30 cellular contexts compared by ENCODE assay signal in genomic region chr11:21897203-21897602, GRCh38.
DNase-seq lines count a peak whose midpoint lies in the region; TF ChIP-seq lines count a peak whose summit lies in the region.
"Had no signal": no experiment of that assay in that cellular context is flagged by ENCODE, and none has a peak within 500 bp of the region (broad histone marks: within the 10 kb centered on the region; RNA-seq: fewer than 3 reads in every experiment).

No MANE protein-coding gene starts in this region.

- H2AFZ ChIP-seq in KMS-11 (ENCODE audit: low read depth): peak overlapping the region; percentile 38; the same call in 1 of the 2 replicates

- H3K4me3 ChIP-seq in KMS-11 (IDR thresholded peaks at IDR 0.05; ENCODE audit: insufficient read depth, low read depth, low read length) (no peak overlapping the region), MG63 (no peak overlapping the region)
- no peak overlapping the region for H3K4me3 ChIP-seq in effector memory CD4-positive, alpha-beta T cell (ENCODE audit: insufficient read depth, low read depth, low read length, poor library complexity, severe bottlenecking)
- H3K4me3 ChIP-seq: heart left ventricle, ovary, SJSA1, smooth muscle cell, transverse colon had no signal

- H3K9me3 ChIP-seq in MG63: no peaks in the 10 kb centered on the region
- H3K9me3 ChIP-seq in effector memory CD4-positive, alpha-beta T cell (ENCODE audit: control insufficient read depth, low read length): no peaks in the 10 kb centered on the region
- H3K9me3 ChIP-seq: heart left ventricle, ovary, transverse colon had no signal

- peaks cover 15% of the 10 kb centered on the region for H3K4me1 ChIP-seq in KMS-11 (ENCODE audit: low read depth, poor library complexity, severe bottlenecking)
- no peaks in the 10 kb centered on the region for H3K4me1 ChIP-seq in effector memory CD4-positive, alpha-beta T cell (ENCODE audit: control insufficient read depth, insufficient read depth, low read length, poor library complexity, severe bottlenecking)
- H3K4me1 ChIP-seq: heart left ventricle, SJSA1, transverse colon had no signal

- DNase-seq in NCI-H82 (lab: John Stamatoyannopoulos, UW) (peak; percentile 36), NCI-H82 treated with DMSO at 0.1 percent for 48 hours (lab: John Stamatoyannopoulos, UW; ENCODE audit: unreplicated experiment) (no peak), NOMO-1 treated with dmso at 0.1 percent for 144 hours (lab: John Stamatoyannopoulos, UW; ENCODE audit: unreplicated experiment) (peak; percentile 60), islet precursor cell (peak; percentile 55), NCI-H1092 treated with DMSO at 0.1 percent for 48 hours (lab: John Stamatoyannopoulos, UW) (no peak), MG63 (no peak)
- no peak for DNase-seq in effector memory CD4-positive, alpha-beta T cell
- DNase-seq: activated CD4-positive, alpha-beta memory T cell treated with anti-CD3 and anti-CD28 coated beads for 36 hours; activated CD4-positive, CD25-positive, alpha-beta regulatory T cell treated with anti-CD3 and anti-CD28 coated beads, Interleukin-2, amount 50 U/mL, for 72 hours; AML-193; aorta; CD8-positive, alpha-beta memory T cell; cortex of kidney; DMS153; endodermal cell; foreskin fibroblast; H9; heart left ventricle; Karpas-422; left cardiac atrium; nephron progenitor cell; NK-92 treated with Interleukin-12 subunit alpha and Interleukin-12 subunit beta, amount 100 ng/mL, for 24 hours; ovary; retina; stimulated activated CD4-positive, alpha-beta T cell treated with anti-CD3 and anti-CD28 coated beads, Interleukin-2, amount 100 ng/mL, for 24 hours; T-cell; transverse colon had no signal

- no peaks in the 10 kb centered on the region for H3K27me3 ChIP-seq in KMS-11 (ENCODE audit: insufficient read depth, low read depth)
- H3K27me3 ChIP-seq in MG63: no peaks in the 10 kb centered on the region
- no peaks in the 10 kb centered on the region for H3K27me3 ChIP-seq in effector memory CD4-positive, alpha-beta T cell (replicated peaks; ENCODE audit: control insufficient read depth, insufficient read depth, low read length, poor library complexity, severe bottlenecking)
- H3K27me3 ChIP-seq: heart left ventricle, ovary, SJSA1, transverse colon had no signal

- no peaks in the 10 kb centered on the region for H3K36me3 ChIP-seq in KMS-11 (ENCODE audit: insufficient read depth)
- H3K36me3 ChIP-seq in MG63: no peaks in the 10 kb centered on the region
- no peaks in the 10 kb centered on the region for H3K36me3 ChIP-seq in effector memory CD4-positive, alpha-beta T cell (ENCODE audit: control insufficient read depth, insufficient read depth, low read length)
- H3K36me3 ChIP-seq: heart left ventricle, ovary, SJSA1, transverse colon had no signal

- H3K9ac ChIP-seq in KMS-11: no peak overlapping the region

- no peaks in the 10 kb centered on the region for H3K79me2 ChIP-seq in KMS-11 (ENCODE audit: insufficient read depth, low read depth)

- TF ChIP-seq CTCF in KMS-11 (conservative IDR thresholded peaks at IDR 0.05; ENCODE audit: low read depth, low read length): no peak

- H4K20me1 ChIP-seq in KMS-11 (ENCODE audit: insufficient read depth): no peaks in the 10 kb centered on the region

- peak overlapping the region; percentile 56 for H3K4me2 ChIP-seq in KMS-11
- H3K4me2 ChIP-seq: smooth muscle cell had no signal

- H3K27ac ChIP-seq in KMS-11: no peak overlapping the region
- H3K27ac ChIP-seq in effector memory CD4-positive, alpha-beta T cell (ENCODE audit: insufficient read depth, low read length, poor library complexity, severe bottlenecking): no peak overlapping the region
- H3K27ac ChIP-seq: heart left ventricle, ovary, SJSA1, transverse colon had no signal

Comparison
In these comparisons a context has a peak if more than half of its experiments do, and no peak if none do; other contexts are left out.
1. DNase-seq: peak in NCI-H82 (single experiment), NOMO-1 treated with dmso at 0.1 percent for 144 hours (single experiment) and islet precursor cell (single experiment); none in NCI-H82 treated with DMSO at 0.1 percent for 48 hours (single experiment), NCI-H1092 treated with DMSO at 0.1 percent for 48 hours (single experiment), MG63 (single experiment) and effector memory CD4-positive, alpha-beta T cell (0 of 3).